ENCODE assay signal across 14 cellular contexts in the genomic region with DNA sequence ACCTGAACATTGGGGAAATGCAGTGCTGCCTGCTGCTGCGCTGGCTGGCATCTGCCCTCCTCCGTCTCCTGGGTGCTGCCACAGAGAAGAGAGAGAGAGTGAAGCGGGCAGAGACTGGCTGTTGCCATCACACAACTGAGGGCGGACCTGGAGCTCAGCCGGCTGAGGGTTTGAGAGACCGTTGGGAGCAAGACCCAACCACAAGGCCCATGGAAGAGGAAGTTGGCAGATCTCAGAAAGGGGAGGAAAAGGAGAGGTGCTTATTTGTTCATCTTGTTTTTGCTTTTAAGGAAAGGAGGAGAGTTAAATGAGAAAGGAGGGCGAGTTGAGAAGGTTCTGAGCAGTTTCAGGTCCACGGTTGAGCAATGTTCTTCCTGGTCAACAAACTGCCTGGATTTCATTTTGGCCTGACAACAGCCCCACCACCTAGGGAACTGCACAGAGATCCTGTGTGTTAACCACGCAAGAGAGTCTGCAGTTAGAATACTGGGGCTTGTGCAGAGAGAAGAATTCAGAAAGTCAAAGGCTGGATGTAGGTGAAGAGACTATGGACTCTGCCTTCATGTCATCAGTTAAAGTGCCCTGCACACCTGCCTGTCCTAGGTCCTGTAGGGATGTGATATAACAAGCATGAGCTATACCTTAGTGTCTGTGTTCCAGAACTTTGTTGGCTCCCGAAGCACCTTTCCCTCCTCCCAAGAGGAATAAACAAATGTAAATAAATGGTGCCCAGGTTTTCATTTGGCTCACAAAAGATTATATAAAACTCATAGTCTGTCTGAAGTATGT.
DNase-seq lines count a peak whose midpoint lies in the region; ATAC-seq, FAIRE-seq and TF ChIP-seq lines count a peak whose summit lies in the region.
"Had no signal": no experiment of that assay in that cellular context is flagged by ENCODE, and none has a peak within 500 bp of the region (broad histone marks: within the 10 kb centered on the region; RNA-seq: fewer than 3 reads in every experiment).

No MANE protein-coding gene starts in this region.

- BruUV-seq in Calu3 (replicated peaks; lab: Mats Ljungman, UMichigan), result no TSS peak

- H3K27ac ChIP-seq in mesenchymal stem cell (ENCODE audit: low read length, poor library complexity, severe bottlenecking), result no peak overlapping the region
- H3K27ac ChIP-seq: SK-N-MC had no signal

- WGBS in mesenchymal stem cell, result 98% methylated on average over 9 of the region's 10 CpGs

- no peak overlapping the region for H3K9ac ChIP-seq in mesenchymal stem cell (ENCODE audit: low read length)

- H3K4me1 Mint-ChIP-seq in Calu3 (ENCODE audit: low read depth, unreplicated experiment), result peaks cover 37% of the 10 kb centered on the region

- H3K27me3 ChIP-seq in mesenchymal stem cell (ENCODE audit: control insufficient read depth in 1 of 2, insufficient read depth in 1 of 2, low read length in 2 of 2), result no peaks in the 10 kb centered on the region

- peaks cover 37% of the 10 kb centered on the region for H3K79me1 ChIP-seq in mesenchymal stem cell (replicated peaks; ENCODE audit: low read length, poor library complexity, severe bottlenecking)

- no peak overlapping the region for H2AFZ ChIP-seq in mesenchymal stem cell (ENCODE audit: low read depth, low read length)

- no peak overlapping the region for H2BK15ac ChIP-seq in mesenchymal stem cell (ENCODE audit: low read depth, poor library complexity, severe bottlenecking)

- peak; percentile 98 to 99 for DNase-seq in AML-193 (lab: John Stamatoyannopoulos, UW)
- no peak for DNase-seq in GM19239 (ENCODE audit: insufficient read length, low spot score)
- DNase-seq in UCSD-AML1 (lab: John Stamatoyannopoulos, UW; ENCODE audit: unreplicated experiment), result peak; percentile 77
- no peak for DNase-seq in mesenchymal stem cell
- DNase-seq in stimulated activated CD8-positive, alpha-beta memory T cell treated with anti-CD3 and anti-CD28 coated beads, Interleukin-4, amount 100 ng/mL, for 48 hours, result no peak
- no peak for DNase-seq in Calu3
- no peak for DNase-seq in ACHN
- DNase-seq: activated T-cell treated with anti-CD3 and anti-CD28 coated beads, Interleukin-2, amount 50 U/mL, for 48 hours; CD8-positive, alpha-beta memory T cell; NCI-H2171; stimulated activated CD4-positive, alpha-beta T cell treated with anti-CD3 and anti-CD28 coated beads, Interleukin-12 subunit alpha, Interleukin-12 subunit beta, amount 100 ng/mL, for 4 hours had no signal

- no peak overlapping the region for H4K91ac ChIP-seq in mesenchymal stem cell (ENCODE audit: low read length)

- H2BK5ac ChIP-seq in mesenchymal stem cell (ENCODE audit: low read depth, low read length, poor library complexity, severe bottlenecking), result no peak overlapping the region

- no peaks in the 10 kb centered on the region for H3K27me3 Mint-ChIP-seq in Calu3 (ENCODE audit: unreplicated experiment)
- H3K27me3 Mint-ChIP-seq: CD8-positive, alpha-beta memory T cell had no signal

- no peak overlapping the region for H3K4me3 Mint-ChIP-seq in Calu3 (ENCODE audit: low read depth, unreplicated experiment)
- H3K4me3 Mint-ChIP-seq: CD8-positive, alpha-beta memory T cell had no signal

- H3K36me3 Mint-ChIP-seq in Calu3 (ENCODE audit: insufficient read depth, unreplicated experiment), result peaks cover 7% of the 10 kb centered on the region

- peaks cover 12% of the 10 kb centered on the region for H3K4me1 ChIP-seq in mesenchymal stem cell (ENCODE audit: control insufficient read depth, insufficient read depth, low read depth, low read length)

- H3K9me3 Mint-ChIP-seq in Calu3 (ENCODE audit: low read depth, unreplicated experiment), result no peaks in the 10 kb centered on the region
- H3K9me3 Mint-ChIP-seq: CD8-positive, alpha-beta memory T cell had no signal

- no peak overlapping the region for H3K4ac ChIP-seq in mesenchymal stem cell (ENCODE audit: low read depth in 1 of 2, low read length in 2 of 2)

- no peak overlapping the region for H3K14ac ChIP-seq in mesenchymal stem cell (ENCODE audit: low read length in 2 of 2)

- in situ Hi-C loops in ACHN (cut with HindIII; ENCODE audit: low pct_ligation_motif_present, low pct_unique_long_range_greater_than_20kb, low sequenced_read_pairs), result no loop called here

- no peak overlapping the region for H3K18ac ChIP-seq in mesenchymal stem cell (ENCODE audit: low read depth in 1 of 2, low read length in 2 of 2)

- H2BK120ac ChIP-seq in mesenchymal stem cell (ENCODE audit: low read depth, low read length), result no peak overlapping the region

- no peak overlapping the region for H3K4me3 ChIP-seq in mesenchymal stem cell (ENCODE audit: insufficient read depth in 1 of 2, low read depth in 1 of 2, low read length in 2 of 2)
- H3K4me3 ChIP-seq: SK-N-MC had no signal

- no peak overlapping the region for H4K8ac ChIP-seq in mesenchymal stem cell (ENCODE audit: low read length)

- intact Hi-C loops in Calu3 (cut with micrococcal nuclease; ENCODE audit: unreplicated experiment), result no loop called here

- H3K4me2 ChIP-seq in mesenchymal stem cell (ENCODE audit: low read length, poor library complexity, severe bottlenecking), result no peak overlapping the region

- no peak for TF ChIP-seq CTCF in Calu3 (IDR thresholded peaks at IDR 0.05; ENCODE audit: unreplicated experiment)

- no peak overlapping the region for H3K23ac ChIP-seq in mesenchymal stem cell (ENCODE audit: low read length in 2 of 2)

- peak; percentile 82 for FAIRE-seq in GM19239 (lab: Jason Lieb, UNC)
- FAIRE-seq: HTR-8/SVneo had no signal

- ATAC-seq in HG03457 (IDR thresholded peaks at IDR 0.05; ENCODE audit: unreplicated experiment), result no peak

- H3K36me3 ChIP-seq in mesenchymal stem cell (ENCODE audit: control insufficient read depth in 1 of 2, insufficient read depth in 2 of 2, low read depth in 1 of 2, low read length in 2 of 2), result peaks cover 3 to 17% of the 10 kb centered on the region in 2 experiments

- no peak overlapping the region for H3K27ac Mint-ChIP-seq in Calu3 (ENCODE audit: unreplicated experiment)

- no peaks in the 10 kb centered on the region for H3K9me3 ChIP-seq in mesenchymal stem cell (ENCODE audit: control insufficient read depth, low read length)

- CTCF ChIA-PET in Calu3 (lab: Charles Lee), result no interaction called here

- H2BK12ac ChIP-seq in mesenchymal stem cell (ENCODE audit: low read length in 2 of 2), result no peak overlapping the region

- peak overlapping the region; percentile 37 for H2AK5ac ChIP-seq in mesenchymal stem cell (ENCODE audit: low read length, severe bottlenecking)

Comparison
In these comparisons a context has a peak if more than half of its experiments do, and no peak if none do; other contexts are left out.
1. DNase-seq: peak in AML-193 (2 of 2) and UCSD-AML1 (single experiment); none in GM19239 (single experiment), mesenchymal stem cell (single experiment), stimulated activated CD8-positive, alpha-beta memory T cell treated with anti-CD3 and anti-CD28 coated beads, Interleukin-4, amount 100 ng/mL, for 48 hours (single experiment), Calu3 (single experiment) and ACHN (single experiment).